9 cellular contexts compared by ENCODE assay signal in the genomic region with DNA sequence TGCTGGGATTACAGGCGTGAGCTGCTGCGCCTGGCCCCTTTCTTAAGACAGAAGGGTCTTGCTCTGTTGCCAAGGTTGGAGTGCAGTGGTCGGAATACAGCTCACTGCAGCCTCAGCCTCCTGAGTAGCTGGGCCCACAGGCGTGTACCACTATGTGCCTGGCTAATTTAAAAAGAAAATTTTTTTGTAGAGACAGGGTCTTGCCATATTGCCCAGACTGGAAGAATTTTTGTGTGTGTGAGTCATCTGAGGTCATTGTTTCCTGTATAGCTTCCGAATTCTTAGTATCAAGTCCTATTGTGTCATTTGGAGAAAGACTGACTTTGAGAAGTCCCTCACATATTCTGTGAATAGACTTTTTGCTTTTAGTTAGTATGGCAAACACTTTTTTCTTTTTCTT. TPM values are rescaled to one million over a fixed set of nuclear protein-coding genes. Genes with fewer than 3 reads are reported as not detected.
DNase-seq lines count a peak whose midpoint lies in the region; ATAC-seq, FAIRE-seq and TF ChIP-seq lines count a peak whose summit lies in the region.
"Had no signal": no experiment of that assay in that cellular context is flagged by ENCODE, and none has a peak within 500 bp of the region (broad histone marks: within the 10 kb centered on the region; RNA-seq: fewer than 3 reads in every experiment).

No MANE protein-coding gene starts in this region.

- H4K20me1 ChIP-seq in endothelial cell of umbilical vein (replicated peaks; ENCODE audit: control insufficient read depth, extremely low read depth, insufficient read depth, low read length), result no peaks in the 10 kb centered on the region

- H3K9me3 Mint-ChIP-seq in MCF 10A (ENCODE audit: unreplicated experiment) (no peaks in the 10 kb centered on the region), type B pancreatic cell (peaks cover 3% of the 10 kb centered on the region)

- TF ChIP-seq POLR2A in breast epithelium (IDR thresholded peaks at IDR 0.05) (no peak), endothelial cell of umbilical vein (IDR thresholded peaks at IDR 0.05; ENCODE audit: low read depth, low read length) (peak; percentile 23)

- peaks cover 84% of the 10 kb centered on the region for H3K79me2 ChIP-seq in endothelial cell of umbilical vein (ENCODE audit: control insufficient read depth, insufficient read depth, low read length)

- H3K4me1 ChIP-seq in breast epithelium (no peaks in the 10 kb centered on the region), endothelial cell of umbilical vein (ENCODE audit: control insufficient read depth, extremely low read depth, insufficient read depth, low read length) (peaks cover 62% of the 10 kb centered on the region)

- dilution Hi-C loops in endothelial cell of umbilical vein (cut with MboI; ENCODE audit: extremely low pct_ligation_motif_present, low sequenced_read_pairs), result no loop called here

- H3K27me3 ChIP-seq in breast epithelium (no peaks in the 10 kb centered on the region), endothelial cell of umbilical vein (ENCODE audit: control insufficient read depth in 2 of 2, insufficient read depth in 2 of 2, low read length in 2 of 2) (no peaks in the 10 kb centered on the region)

- H2AFZ ChIP-seq in endothelial cell of umbilical vein (ENCODE audit: low read depth, low read length), result no peak overlapping the region

- no peak for TF ChIP-seq CTCF in MCF 10A (IDR thresholded peaks at IDR 0.05; ENCODE audit: unreplicated experiment)
- TF ChIP-seq CTCF in breast epithelium (IDR thresholded peaks at IDR 0.05), result no peak
- TF ChIP-seq CTCF in endothelial cell of umbilical vein (IDR thresholded peaks at IDR 0.05; ENCODE audit: extremely low read depth in 1 of 2, insufficient read depth in 1 of 2, low read depth in 1 of 2, low read length in 2 of 2), result no peak
- no peak for TF ChIP-seq CTCF in type B pancreatic cell (conservative IDR thresholded peaks at IDR 0.05)

- POLR2A ChIA-PET in MCF 10A (lab: Yijun Ruan, JAX) (interaction anchor here (0.9 to 1.3 kb wide), 2 partner anchors 14 to 15 kb away, joined by 3 to 6 read pairs; no protein-coding TSS in a partner anchor), endothelial cell of umbilical vein (lab: Charles Lee) (no interaction called here)

- H3K27me3 Mint-ChIP-seq in MCF 10A (ENCODE audit: insufficient read depth, unreplicated experiment), result no peaks in the 10 kb centered on the region
- H3K27me3 Mint-ChIP-seq in T-helper 17 cell, result no peaks in the 10 kb centered on the region
- H3K27me3 Mint-ChIP-seq in type B pancreatic cell, result no peaks in the 10 kb centered on the region

- CTCF ChIA-PET in MCF 10A (lab: Yijun Ruan, JAX) (interaction anchor here (1.3 to 1.5 kb wide), 2 partner anchors 9 to 289 kb away, joined by 4 read pairs; no protein-coding TSS in a partner anchor), endothelial cell of umbilical vein (lab: Charles Lee) (interaction anchor here (2.0 to 4.9 kb wide), 2 partner anchors 9 to 69 kb away, joined by 12 to 18 read pairs; partner anchors contain the start of gene NECAP2)

- no peaks in the 10 kb centered on the region for H3K9me1 ChIP-seq in endothelial cell of umbilical vein (replicated peaks; ENCODE audit: control insufficient read depth, extremely low read depth, insufficient read depth, low read length)

- H3K4me3 ChIP-seq in breast epithelium, result no peak overlapping the region
- H3K4me3 ChIP-seq in endothelial cell of umbilical vein (replicated peaks in 1 of 3; ENCODE audit: insufficient read depth in 1 of 3, low read depth in 1 of 3, low read length in 3 of 3), result no peak overlapping the region

- no peaks in the 10 kb centered on the region for H3K36me3 ChIP-seq in breast epithelium
- H3K36me3 ChIP-seq in endothelial cell of umbilical vein (ENCODE audit: control insufficient read depth in 2 of 2, extremely low read depth in 1 of 2, insufficient read depth in 2 of 2, low read length in 2 of 2), result no peaks in the 10 kb centered on the region

- H3K9me3 ChIP-seq in breast epithelium (no peaks in the 10 kb centered on the region), T-helper 17 cell (ENCODE audit: control insufficient read depth, low read length, poor library complexity, severe bottlenecking) (no peaks in the 10 kb centered on the region), endothelial cell of umbilical vein (replicated peaks; ENCODE audit: control insufficient read depth, insufficient read depth, low read length) (no peaks in the 10 kb centered on the region)

- H3K36me3 Mint-ChIP-seq in MCF 10A (ENCODE audit: insufficient read depth, unreplicated experiment) (peaks cover 33% of the 10 kb centered on the region), T-helper 17 cell (ENCODE audit: low read depth) (peaks cover 5% of the 10 kb centered on the region), type B pancreatic cell (peaks cover 8% of the 10 kb centered on the region)

- peak overlapping the region; percentile 41 for H3K9ac ChIP-seq in endothelial cell of umbilical vein (replicated peaks; ENCODE audit: extremely low read depth, insufficient read depth, low read length)

- intact Hi-C loops in MCF 10A (cut with micrococcal nuclease), result no loop called here
- intact Hi-C loops in breast epithelium (cut with DNase I; ENCODE audit: low total_unique reads), result no loop called here
- intact Hi-C loops in endothelial cell of umbilical vein (cut with micrococcal nuclease), result loop anchor here (5.0 kb wide), 2 partner anchors 126 to 141 kb away; partner anchors contain the start of gene RNU1-1

- FAIRE-seq in endothelial cell of umbilical vein (lab: Jason Lieb, UNC), result peak; percentile 70

- H3K4me2 ChIP-seq in endothelial cell of umbilical vein (ENCODE audit: insufficient read depth, low read length), result peak overlapping the region; percentile 20

- DNase-seq in MCF 10A (ENCODE audit: unreplicated experiment) (peak; percentile 36), breast epithelium (ENCODE audit: low spot score in 2 of 2) (no peak), T-helper 17 cell (no peak), endothelial cell of umbilical vein (ENCODE audit: low read depth, low spot score) (peak; percentile 82), type B pancreatic cell (ENCODE audit: extremely low spot score, unreplicated experiment) (no peak), iPS-NIHi11 (ENCODE audit: low spot score) (no peak)
- DNase-seq: KG1 had no signal

- H3K4me3 Mint-ChIP-seq in MCF 10A (ENCODE audit: unreplicated experiment) (no peak overlapping the region), T-helper 17 cell (peak overlapping the region; percentile 84), type B pancreatic cell (no peak overlapping the region)

- H3K27ac Mint-ChIP-seq in MCF 10A (ENCODE audit: low read depth, unreplicated experiment) (no peak overlapping the region), T-helper 17 cell (peak overlapping the region; percentile 82), type B pancreatic cell (peak overlapping the region; percentile 49)

- H3K27ac ChIP-seq in breast epithelium (no peak overlapping the region), endothelial cell of umbilical vein (ENCODE audit: insufficient read depth, low read depth, low read length) (peak overlapping the region; percentile 72)

- ATAC-seq in T-helper 17 cell (no peak), GM21367 (IDR thresholded peaks at IDR 0.05; ENCODE audit: unreplicated experiment) (no peak), GM18858 (IDR thresholded peaks at IDR 0.05; ENCODE audit: unreplicated experiment) (no peak)

- no TSS peak for BruUV-seq in MCF 10A (replicated peaks; lab: Mats Ljungman, UMichigan)
- BruUV-seq in endothelial cell of umbilical vein (replicated peaks; lab: Mats Ljungman, UMichigan), result no TSS peak

- peaks cover 31% of the 10 kb centered on the region for H3K4me1 Mint-ChIP-seq in MCF 10A (ENCODE audit: insufficient read depth, unreplicated experiment)
- peaks cover 50% of the 10 kb centered on the region for H3K4me1 Mint-ChIP-seq in T-helper 17 cell
- peaks cover 53% of the 10 kb centered on the region for H3K4me1 Mint-ChIP-seq in type B pancreatic cell (ENCODE audit: unreplicated experiment)

TF ChIP-seq in endothelial cell of umbilical vein, 7 proteins besides CTCF, POLR2A, EP300 and RAD21:
- TF ChIP-seq MYC (IDR thresholded peaks at IDR 0.05; ENCODE audit: low read depth, low read length) (no peak), FOS (IDR thresholded peaks at IDR 0.05; ENCODE audit: borderline replicate concordance, insufficient read depth, low read length) (peak; percentile 85), GATA2 (IDR thresholded peaks at IDR 0.05; ENCODE audit: insufficient read depth, insufficient read length, low read depth, low read length) (no peak), JUN (IDR thresholded peaks at IDR 0.05; ENCODE audit: borderline replicate concordance, insufficient read depth, insufficient read length, low read depth) (peak; percentile 97)
- TF ChIP-seq, protein P1, sequence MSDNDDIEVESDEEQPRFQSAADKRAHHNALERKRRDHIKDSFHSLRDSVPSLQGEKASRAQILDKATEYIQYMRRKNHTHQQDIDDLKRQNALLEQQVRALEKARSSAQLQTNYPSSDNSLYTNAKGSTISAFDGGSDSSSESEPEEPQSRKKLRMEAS (IDR thresholded peaks at IDR 0.05; ENCODE audit: insufficient read depth, insufficient read length), result no peak

RNA-seq across cellular contexts. Expression of gene SZRD1, which starts 4.7 kb away (rescaled TPM):
- total RNA-seq in MCF 10A (2022), result 108 and 114 TPM in 2 replicates
- total RNA-seq in breast epithelium, result 10 to 100 TPM; 59.0 to 77.4 (median 61.3) TPM
- 100 to 1,000 TPM; 123 to 133 TPM for total RNA-seq in T-helper 17 cell
- 164 and 168 TPM in 2 replicates for total RNA-seq in endothelial cell of umbilical vein
- polyA plus RNA-seq in endothelial cell of umbilical vein, result 162 and 168 TPM in 2 replicates
- polyA plus RNA-seq in endothelial cell of umbilical vein (2011; cell fraction: cytosol; rRNA removed), result 148 and 161 TPM in 2 replicates
- 75.2 and 75.7 TPM in 2 replicates for polyA plus RNA-seq in endothelial cell of umbilical vein (2011; cell fraction: nucleus; rRNA removed)
- 105 and 106 TPM in 2 replicates for polyA plus RNA-seq in endothelial cell of umbilical vein (2012)
- polyA minus RNA-seq in endothelial cell of umbilical vein, result 76.1 and 82.0 TPM in 2 replicates
- 62.1 TPM for polyA minus RNA-seq in endothelial cell of umbilical vein (2011; cell fraction: cytosol; rRNA and poly(A)+ RNA removed)
- polyA minus RNA-seq in endothelial cell of umbilical vein (2011; cell fraction: nucleus; rRNA and poly(A)+ RNA removed), result 26.6 and 33.5 TPM in 2 replicates
- total RNA-seq in type B pancreatic cell (ENCODE audit: low replicate concordance), result 127 and 140 TPM in 2 replicates

RNA-seq across cellular contexts. Expression of gene FBXO42, which starts 19.4 kb away (rescaled TPM):
- total RNA-seq in MCF 10A (2022) (21.9 and 24.9 TPM in 2 replicates), breast epithelium (10 to 100 TPM; 20.3 to 28.5 (median 26.7) TPM), T-helper 17 cell (10 to 100 TPM; 17.4 to 20.5 TPM), endothelial cell of umbilical vein (16.3 and 17.3 TPM in 2 replicates), type B pancreatic cell (ENCODE audit: low replicate concordance) (18.4 and 19.0 TPM in 2 replicates)
- polyA plus RNA-seq in endothelial cell of umbilical vein, result 17.1 and 20.4 TPM in 2 replicates
- polyA plus RNA-seq in endothelial cell of umbilical vein (2011; cell fraction: cytosol; rRNA removed), result 20.5 and 22.0 TPM in 2 replicates
- polyA plus RNA-seq in endothelial cell of umbilical vein (2011; cell fraction: nucleus; rRNA removed), result 36.4 and 37.7 TPM in 2 replicates
- polyA plus RNA-seq in endothelial cell of umbilical vein (2012), result 9.6 and 13.4 TPM in 2 replicates
- polyA minus RNA-seq in endothelial cell of umbilical vein, result 27.7 and 28.5 TPM in 2 replicates
- polyA minus RNA-seq in endothelial cell of umbilical vein (2011; cell fraction: cytosol; rRNA and poly(A)+ RNA removed), result 7.8 TPM
- 22.0 and 29.4 TPM in 2 replicates for polyA minus RNA-seq in endothelial cell of umbilical vein (2011; cell fraction: nucleus; rRNA and poly(A)+ RNA removed)

Comparison
In these comparisons a context has a peak if more than half of its experiments do, and no peak if none do; other contexts are left out.
1. DNase-seq: peak in MCF 10A (single experiment) and endothelial cell of umbilical vein (single experiment); none in breast epithelium (0 of 2), T-helper 17 cell (0 of 3), type B pancreatic cell (single experiment) and iPS-NIHi11 (single experiment).